Comparison of ENCODE assay signal across 1 cellular context in the genomic region with DNA sequence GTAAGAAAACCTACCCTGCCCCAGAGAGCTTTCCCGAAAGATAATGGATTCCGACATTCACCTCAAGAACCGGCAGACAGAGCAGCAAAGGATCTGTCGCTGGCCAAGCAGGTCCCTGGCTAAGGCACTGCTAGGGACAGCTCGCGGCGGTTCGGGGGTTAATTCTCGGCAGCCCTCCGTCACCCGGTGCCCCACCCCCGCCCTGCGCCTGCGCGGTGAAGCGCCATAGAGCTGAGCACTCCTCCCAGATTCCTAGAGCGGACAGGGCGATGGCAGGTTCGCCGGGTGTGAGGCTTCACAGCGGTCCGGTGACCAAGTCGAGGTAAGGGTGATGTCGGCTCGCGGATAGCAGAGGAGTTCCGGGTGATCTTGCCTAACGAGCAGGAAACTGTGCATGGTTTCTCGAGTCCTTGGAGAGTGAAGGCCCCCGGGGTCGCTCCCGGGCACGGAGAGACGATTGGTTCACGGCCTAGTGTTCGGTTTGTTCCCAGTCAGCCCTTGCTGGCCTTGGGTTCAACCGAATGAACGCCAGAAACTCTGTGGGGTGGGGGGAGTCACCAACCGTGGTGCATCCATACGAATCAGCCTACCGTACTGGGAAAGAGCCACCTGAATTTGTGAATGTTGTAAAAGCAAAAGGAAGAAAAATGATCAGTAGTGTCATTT.
A peak's percentile ranks its signal among the peaks of the same experiment; 100 is the strongest.
TF ChIP-seq lines count a peak whose summit lies in the region.

A gene (minus strand): TSS at position 160 of the 666 bp plus-strand sequence. CDS start 25,877 bp downstream, outside the sequence.

TF ChIP-seq in HepG2, 621 proteins besides CTCF, POLR2A, EP300 and RAD21 (continued from another document and continues in another):
- TF ChIP-seq, protein P1, sequence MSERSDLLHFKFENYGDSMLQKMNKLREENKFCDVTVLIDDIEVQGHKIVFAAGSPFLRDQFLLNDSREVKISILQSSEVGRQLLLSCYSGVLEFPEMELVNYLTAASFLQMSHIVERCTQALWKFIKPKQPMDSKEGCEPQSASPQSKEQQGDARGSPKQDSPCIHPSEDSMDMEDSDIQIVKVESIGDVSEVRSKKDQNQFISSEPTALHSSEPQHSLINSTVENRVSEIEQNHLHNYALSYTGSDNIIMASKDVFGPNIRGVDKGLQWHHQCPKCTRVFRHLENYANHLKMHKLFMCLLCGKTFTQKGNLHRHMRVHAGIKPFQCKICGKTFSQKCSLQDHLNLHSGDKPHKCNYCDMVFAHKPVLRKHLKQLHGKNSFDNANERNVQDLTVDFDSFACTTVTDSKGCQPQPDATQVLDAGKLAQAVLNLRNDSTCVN (CRISPR knock-in tag; IDR thresholded peaks at IDR 0.05; ENCODE audit: borderline replicate concordance) = peak; percentile 74; the same call in 1 of the 2 replicates
- TF ChIP-seq, protein P2, sequence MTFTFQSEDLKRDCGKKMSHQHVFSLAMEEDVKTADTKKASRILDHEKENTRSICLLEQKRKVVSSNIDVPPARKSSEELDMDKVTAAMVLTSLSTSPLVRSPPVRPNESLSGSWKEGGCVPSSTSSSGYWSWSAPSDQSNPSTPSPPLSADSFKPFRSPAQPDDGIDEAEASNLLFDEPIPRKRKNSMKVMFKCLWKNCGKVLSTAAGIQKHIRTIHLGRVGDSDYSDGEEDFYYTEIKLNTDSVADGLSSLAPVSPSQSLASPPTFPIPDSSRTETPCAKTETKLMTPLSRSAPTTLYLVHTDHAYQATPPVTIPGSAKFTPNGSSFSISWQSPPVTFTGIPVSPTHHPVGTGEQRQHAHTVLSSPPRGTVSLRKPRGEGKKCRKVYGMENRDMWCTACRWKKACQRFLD (CRISPR knock-in tag; IDR thresholded peaks at IDR 0.05; ENCODE audit: borderline replicate concordance) = peak; percentile 61; the same call in 1 of the 2 replicates
- TF ChIP-seq, protein P3, sequence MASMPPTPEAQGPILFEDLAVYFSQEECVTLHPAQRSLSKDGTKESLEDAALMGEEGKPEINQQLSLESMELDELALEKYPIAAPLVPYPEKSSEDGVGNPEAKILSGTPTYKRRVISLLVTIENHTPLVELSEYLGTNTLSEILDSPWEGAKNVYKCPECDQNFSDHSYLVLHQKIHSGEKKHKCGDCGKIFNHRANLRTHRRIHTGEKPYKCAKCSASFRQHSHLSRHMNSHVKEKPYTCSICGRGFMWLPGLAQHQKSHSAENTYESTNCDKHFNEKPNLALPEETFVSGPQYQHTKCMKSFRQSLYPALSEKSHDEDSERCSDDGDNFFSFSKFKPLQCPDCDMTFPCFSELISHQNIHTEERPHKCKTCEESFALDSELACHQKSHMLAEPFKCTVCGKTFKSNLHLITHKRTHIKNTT (CRISPR knock-in tag; IDR thresholded peaks at IDR 0.05) = no peak
- TF ChIP-seq ZNF292 (CRISPR knock-in tag; IDR thresholded peaks at IDR 0.05; ENCODE audit: borderline replicate concordance, low read depth) (peak; percentile 35; the same call in 1 of the 2 replicates), REXO4 (CRISPR knock-in tag; IDR thresholded peaks at IDR 0.05; ENCODE audit: borderline replicate concordance) (no peak), BORCS8-MEF2B (CRISPR knock-in tag; IDR thresholded peaks at IDR 0.05) (peak; percentile 58), ZNF510 (CRISPR knock-in tag; IDR thresholded peaks at IDR 0.05; ENCODE audit: low read depth) (peak; percentile 81; the same call in 1 of the 2 replicates), ZNF224 (CRISPR knock-in tag; IDR thresholded peaks at IDR 0.05) (no peak; the same call in 1 of the 2 replicates), ZNF121 (CRISPR knock-in tag; IDR thresholded peaks at IDR 0.05) (peak; percentile 53; the same call in 1 of the 2 replicates), KMT2B (CRISPR knock-in tag; IDR thresholded peaks at IDR 0.05) (peak; percentile 98), XBP1 (CRISPR knock-in tag; IDR thresholded peaks at IDR 0.05) (peak; percentile 57; the same call in 1 of the 2 replicates), ZNF883 (CRISPR knock-in tag; IDR thresholded peaks at IDR 0.05; ENCODE audit: not compliant biosample characterization) (peak; percentile 82), ZNF709 (CRISPR knock-in tag; IDR thresholded peaks at IDR 0.05) (peak; percentile 99), ZNF12 (CRISPR knock-in tag; IDR thresholded peaks at IDR 0.05) (no peak; the same call in 1 of the 2 replicates), DNMT3B (CRISPR knock-in tag; conservative IDR thresholded peaks at IDR 0.05) (0 out of 2 replicates have a peak, but pooled peaks have one; percentile 56), HNRNPK (IDR thresholded peaks at IDR 0.05; ENCODE audit: low read depth, low read length, poor library complexity, severe bottlenecking) (no peak), ZNF782 (CRISPR knock-in tag; IDR thresholded peaks at IDR 0.05; ENCODE audit: borderline replicate concordance) (peak; percentile 81; the same call in 1 of the 2 replicates), SCMH1 (CRISPR knock-in tag; IDR thresholded peaks at IDR 0.05; ENCODE audit: borderline replicate concordance) (no peak), ZNF878 (CRISPR knock-in tag; IDR thresholded peaks at IDR 0.05) (no peak), ZNF678 (CRISPR knock-in tag; IDR thresholded peaks at IDR 0.05) (peak; percentile 91), ZNF781 (CRISPR knock-in tag; IDR thresholded peaks at IDR 0.05; ENCODE audit: borderline replicate concordance, not compliant biosample characterization) (peak; percentile 95), ZNF3 (CRISPR knock-in tag; IDR thresholded peaks at IDR 0.05) (no peak), CREM (IDR thresholded peaks at IDR 0.05) (peak; percentile 72), CREM (CRISPR knock-in tag; IDR thresholded peaks at IDR 0.05) (no peak), ETV6 (CRISPR knock-in tag; conservative IDR thresholded peaks at IDR 0.05) (peak; percentile 8; the same call in 1 of the 2 replicates), NCOA1 (CRISPR knock-in tag; IDR thresholded peaks at IDR 0.05) (peak; percentile 88; the same call in 1 of the 2 replicates), CCDC6 (CRISPR knock-in tag; IDR thresholded peaks at IDR 0.05) (0 out of 2 replicates have a peak, but pooled peaks have one; percentile 69), ZNF790 (CRISPR knock-in tag; IDR thresholded peaks at IDR 0.05; ENCODE audit: borderline replicate concordance) (peak; percentile 97; the same call in 1 of the 2 replicates), MIER2 (CRISPR knock-in tag; IDR thresholded peaks at IDR 0.05) (no peak; the same call in 1 of the 2 replicates), ZNF24 (IDR thresholded peaks at IDR 0.05) (no peak), HNRNPLL (IDR thresholded peaks at IDR 0.05; ENCODE audit: low read depth, low read length, poor library complexity, severe bottlenecking) (peak; percentile 50)
- TF ChIP-seq, protein P4, sequence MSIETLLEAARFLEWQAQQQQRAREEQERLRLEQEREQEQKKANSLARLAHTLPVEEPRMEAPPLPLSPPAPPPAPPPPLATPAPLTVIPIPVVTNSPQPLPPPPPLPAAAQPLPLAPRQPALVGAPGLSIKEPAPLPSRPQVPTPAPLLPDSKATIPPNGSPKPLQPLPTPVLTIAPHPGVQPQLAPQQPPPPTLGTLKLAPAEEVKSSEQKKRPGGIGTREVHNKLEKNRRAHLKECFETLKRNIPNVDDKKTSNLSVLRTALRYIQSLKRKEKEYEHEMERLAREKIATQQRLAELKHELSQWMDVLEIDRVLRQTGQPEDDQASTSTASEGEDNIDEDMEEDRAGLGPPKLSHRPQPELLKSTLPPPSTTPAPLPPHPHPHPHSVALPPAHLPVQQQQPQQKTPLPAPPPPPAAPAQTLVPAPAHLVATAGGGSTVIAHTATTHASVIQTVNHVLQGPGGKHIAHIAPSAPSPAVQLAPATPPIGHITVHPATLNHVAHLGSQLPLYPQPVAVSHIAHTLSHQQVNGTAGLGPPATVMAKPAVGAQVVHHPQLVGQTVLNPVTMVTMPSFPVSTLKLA (IDR thresholded peaks at IDR 0.05) = no peak
- TF ChIP-seq, protein P5, sequence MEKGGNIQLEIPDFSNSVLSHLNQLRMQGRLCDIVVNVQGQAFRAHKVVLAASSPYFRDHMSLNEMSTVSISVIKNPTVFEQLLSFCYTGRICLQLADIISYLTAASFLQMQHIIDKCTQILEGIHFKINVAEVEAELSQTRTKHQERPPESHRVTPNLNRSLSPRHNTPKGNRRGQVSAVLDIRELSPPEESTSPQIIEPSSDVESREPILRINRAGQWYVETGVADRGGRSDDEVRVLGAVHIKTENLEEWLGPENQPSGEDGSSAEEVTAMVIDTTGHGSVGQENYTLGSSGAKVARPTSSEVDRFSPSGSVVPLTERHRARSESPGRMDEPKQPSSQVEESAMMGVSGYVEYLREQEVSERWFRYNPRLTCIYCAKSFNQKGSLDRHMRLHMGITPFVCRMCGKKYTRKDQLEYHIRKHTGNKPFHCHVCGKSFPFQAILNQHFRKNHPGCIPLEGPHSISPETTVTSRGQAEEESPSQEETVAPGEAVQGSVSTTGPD (CRISPR knock-in tag; IDR thresholded peaks at IDR 0.05) = peak; percentile 62; the same call in 1 of the 2 replicates
- TF ChIP-seq, protein P6, sequence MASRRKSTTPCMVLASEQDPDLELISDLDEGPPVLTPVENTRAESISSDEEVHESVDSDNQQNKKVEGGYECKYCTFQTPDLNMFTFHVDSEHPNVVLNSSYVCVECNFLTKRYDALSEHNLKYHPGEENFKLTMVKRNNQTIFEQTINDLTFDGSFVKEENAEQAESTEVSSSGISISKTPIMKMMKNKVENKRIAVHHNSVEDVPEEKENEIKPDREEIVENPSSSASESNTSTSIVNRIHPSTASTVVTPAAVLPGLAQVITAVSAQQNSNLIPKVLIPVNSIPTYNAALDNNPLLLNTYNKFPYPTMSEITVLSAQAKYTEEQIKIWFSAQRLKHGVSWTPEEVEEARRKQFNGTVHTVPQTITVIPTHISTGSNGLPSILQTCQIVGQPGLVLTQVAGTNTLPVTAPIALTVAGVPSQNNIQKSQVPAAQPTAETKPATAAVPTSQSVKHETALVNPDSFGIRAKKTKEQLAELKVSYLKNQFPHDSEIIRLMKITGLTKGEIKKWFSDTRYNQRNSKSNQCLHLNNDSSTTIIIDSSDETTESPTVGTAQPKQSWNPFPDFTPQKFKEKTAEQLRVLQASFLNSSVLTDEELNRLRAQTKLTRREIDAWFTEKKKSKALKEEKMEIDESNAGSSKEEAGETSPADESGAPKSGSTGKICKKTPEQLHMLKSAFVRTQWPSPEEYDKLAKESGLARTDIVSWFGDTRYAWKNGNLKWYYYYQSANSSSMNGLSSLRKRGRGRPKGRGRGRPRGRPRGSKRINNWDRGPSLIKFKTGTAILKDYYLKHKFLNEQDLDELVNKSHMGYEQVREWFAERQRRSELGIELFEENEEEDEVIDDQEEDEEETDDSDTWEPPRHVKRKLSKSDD (CRISPR knock-in tag; IDR thresholded peaks at IDR 0.05; ENCODE audit: low read depth) = peak; percentile 84; the same call in 1 of the 2 replicates
- TF ChIP-seq, protein P7, sequence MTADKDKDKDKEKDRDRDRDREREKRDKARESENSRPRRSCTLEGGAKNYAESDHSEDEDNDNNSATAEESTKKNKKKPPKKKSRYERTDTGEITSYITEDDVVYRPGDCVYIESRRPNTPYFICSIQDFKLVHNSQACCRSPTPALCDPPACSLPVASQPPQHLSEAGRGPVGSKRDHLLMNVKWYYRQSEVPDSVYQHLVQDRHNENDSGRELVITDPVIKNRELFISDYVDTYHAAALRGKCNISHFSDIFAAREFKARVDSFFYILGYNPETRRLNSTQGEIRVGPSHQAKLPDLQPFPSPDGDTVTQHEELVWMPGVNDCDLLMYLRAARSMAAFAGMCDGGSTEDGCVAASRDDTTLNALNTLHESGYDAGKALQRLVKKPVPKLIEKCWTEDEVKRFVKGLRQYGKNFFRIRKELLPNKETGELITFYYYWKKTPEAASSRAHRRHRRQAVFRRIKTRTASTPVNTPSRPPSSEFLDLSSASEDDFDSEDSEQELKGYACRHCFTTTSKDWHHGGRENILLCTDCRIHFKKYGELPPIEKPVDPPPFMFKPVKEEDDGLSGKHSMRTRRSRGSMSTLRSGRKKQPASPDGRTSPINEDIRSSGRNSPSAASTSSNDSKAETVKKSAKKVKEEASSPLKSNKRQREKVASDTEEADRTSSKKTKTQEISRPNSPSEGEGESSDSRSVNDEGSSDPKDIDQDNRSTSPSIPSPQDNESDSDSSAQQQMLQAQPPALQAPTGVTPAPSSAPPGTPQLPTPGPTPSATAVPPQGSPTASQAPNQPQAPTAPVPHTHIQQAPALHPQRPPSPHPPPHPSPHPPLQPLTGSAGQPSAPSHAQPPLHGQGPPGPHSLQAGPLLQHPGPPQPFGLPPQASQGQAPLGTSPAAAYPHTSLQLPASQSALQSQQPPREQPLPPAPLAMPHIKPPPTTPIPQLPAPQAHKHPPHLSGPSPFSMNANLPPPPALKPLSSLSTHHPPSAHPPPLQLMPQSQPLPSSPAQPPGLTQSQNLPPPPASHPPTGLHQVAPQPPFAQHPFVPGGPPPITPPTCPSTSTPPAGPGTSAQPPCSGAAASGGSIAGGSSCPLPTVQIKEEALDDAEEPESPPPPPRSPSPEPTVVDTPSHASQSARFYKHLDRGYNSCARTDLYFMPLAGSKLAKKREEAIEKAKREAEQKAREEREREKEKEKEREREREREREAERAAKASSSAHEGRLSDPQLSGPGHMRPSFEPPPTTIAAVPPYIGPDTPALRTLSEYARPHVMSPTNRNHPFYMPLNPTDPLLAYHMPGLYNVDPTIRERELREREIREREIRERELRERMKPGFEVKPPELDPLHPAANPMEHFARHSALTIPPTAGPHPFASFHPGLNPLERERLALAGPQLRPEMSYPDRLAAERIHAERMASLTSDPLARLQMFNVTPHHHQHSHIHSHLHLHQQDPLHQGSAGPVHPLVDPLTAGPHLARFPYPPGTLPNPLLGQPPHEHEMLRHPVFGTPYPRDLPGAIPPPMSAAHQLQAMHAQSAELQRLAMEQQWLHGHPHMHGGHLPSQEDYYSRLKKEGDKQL (CRISPR knock-in tag; IDR thresholded peaks at IDR 0.05; ENCODE audit: low read depth) = no peak
- TF ChIP-seq, protein P8, sequence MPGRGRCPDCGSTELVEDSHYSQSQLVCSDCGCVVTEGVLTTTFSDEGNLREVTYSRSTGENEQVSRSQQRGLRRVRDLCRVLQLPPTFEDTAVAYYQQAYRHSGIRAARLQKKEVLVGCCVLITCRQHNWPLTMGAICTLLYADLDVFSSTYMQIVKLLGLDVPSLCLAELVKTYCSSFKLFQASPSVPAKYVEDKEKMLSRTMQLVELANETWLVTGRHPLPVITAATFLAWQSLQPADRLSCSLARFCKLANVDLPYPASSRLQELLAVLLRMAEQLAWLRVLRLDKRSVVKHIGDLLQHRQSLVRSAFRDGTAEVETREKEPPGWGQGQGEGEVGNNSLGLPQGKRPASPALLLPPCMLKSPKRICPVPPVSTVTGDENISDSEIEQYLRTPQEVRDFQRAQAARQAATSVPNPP (CRISPR knock-in tag; IDR thresholded peaks at IDR 0.05) = 0 out of 2 replicates have a peak, but pooled peaks have one; percentile 55
- TF ChIP-seq, protein P9, sequence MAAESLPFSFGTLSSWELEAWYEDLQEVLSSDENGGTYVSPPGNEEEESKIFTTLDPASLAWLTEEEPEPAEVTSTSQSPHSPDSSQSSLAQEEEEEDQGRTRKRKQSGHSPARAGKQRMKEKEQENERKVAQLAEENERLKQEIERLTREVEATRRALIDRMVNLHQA (CRISPR knock-in tag; IDR thresholded peaks at IDR 0.05) = no peak
- TF ChIP-seq, protein P10, sequence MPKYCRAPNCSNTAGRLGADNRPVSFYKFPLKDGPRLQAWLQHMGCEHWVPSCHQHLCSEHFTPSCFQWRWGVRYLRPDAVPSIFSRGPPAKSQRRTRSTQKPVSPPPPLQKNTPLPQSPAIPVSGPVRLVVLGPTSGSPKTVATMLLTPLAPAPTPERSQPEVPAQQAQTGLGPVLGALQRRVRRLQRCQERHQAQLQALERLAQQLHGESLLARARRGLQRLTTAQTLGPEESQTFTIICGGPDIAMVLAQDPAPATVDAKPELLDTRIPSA (CRISPR knock-in tag; IDR thresholded peaks at IDR 0.05; ENCODE audit: borderline replicate concordance) = 0 out of 2 replicates have a peak, but pooled peaks have one; percentile 23
